20 cellular contexts compared by ENCODE assay signal in the genomic region with DNA sequence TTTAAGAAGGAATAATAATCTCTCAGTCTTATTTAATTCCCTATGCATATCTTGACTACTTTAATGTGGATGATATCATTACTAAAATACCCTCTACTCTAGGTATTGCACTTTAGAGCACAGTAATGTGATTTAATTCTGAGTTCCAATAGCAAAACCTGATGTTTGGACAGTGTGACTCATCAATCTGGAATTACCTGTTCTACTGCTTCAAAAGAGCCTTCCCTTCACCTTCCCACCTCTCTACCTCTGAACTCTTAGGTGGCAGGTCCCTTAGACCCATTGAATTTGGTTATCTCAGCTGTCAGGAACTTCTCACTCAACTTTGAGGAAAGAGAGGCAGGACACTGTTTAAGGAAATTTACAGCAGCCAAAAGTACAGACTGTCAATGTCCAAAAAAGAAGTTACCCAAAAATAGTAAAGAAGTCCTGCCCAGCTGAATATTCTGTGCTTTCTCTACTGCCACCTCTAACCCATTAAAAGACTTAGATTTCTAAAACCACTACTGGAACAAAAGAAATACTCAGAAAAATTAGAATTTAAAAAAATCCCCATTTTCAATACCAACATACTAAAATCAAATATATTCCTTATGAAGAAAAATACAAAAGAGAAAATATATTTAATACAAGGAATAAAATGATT.
DNase-seq lines count a peak whose midpoint lies in the region; ATAC-seq, FAIRE-seq and TF ChIP-seq lines count a peak whose summit lies in the region.
"Had no signal": no experiment of that assay in that cellular context is flagged by ENCODE, and none has a peak within 500 bp of the region (broad histone marks: within the 10 kb centered on the region; RNA-seq: fewer than 3 reads in every experiment).

No MANE protein-coding gene starts in this region.

- H3K4me1 Mint-ChIP-seq in HFFc6 (ENCODE audit: low read depth) (no peaks in the 10 kb centered on the region), chondrocyte (ENCODE audit: low read depth) (no peaks in the 10 kb centered on the region)

- no peaks in the 10 kb centered on the region for H3K36me3 Mint-ChIP-seq in HFFc6 (ENCODE audit: low read depth)
- no peaks in the 10 kb centered on the region for H3K36me3 Mint-ChIP-seq in chondrocyte (ENCODE audit: low read depth)
- H3K36me3 Mint-ChIP-seq: CD8-positive, alpha-beta T cell had no signal

- H3K27me3 ChIP-seq in pancreas, result no peaks in the 10 kb centered on the region
- H3K27me3 ChIP-seq: right lobe of liver, tibial nerve had no signal

- no peaks in the 10 kb centered on the region for H3K9me3 ChIP-seq in pancreas
- H3K9me3 ChIP-seq: right lobe of liver, tibial nerve had no signal

- no peak for FAIRE-seq in pancreas (lab: Jason Lieb, UNC)
- FAIRE-seq: astrocyte, colon had no signal

- no peaks in the 10 kb centered on the region for H3K9me3 Mint-ChIP-seq in HFFc6
- no peaks in the 10 kb centered on the region for H3K9me3 Mint-ChIP-seq in chondrocyte (ENCODE audit: low read depth)
- H3K9me3 Mint-ChIP-seq: CD8-positive, alpha-beta T cell had no signal

- no peaks in the 10 kb centered on the region for H3K36me3 ChIP-seq in pancreas
- H3K36me3 ChIP-seq: right lobe of liver, tibial nerve had no signal

- H3K4me1 ChIP-seq in pancreas, result peaks cover 0 to 4% (median 3%) of the 10 kb centered on the region in 3 donors
- H3K4me1 ChIP-seq: right lobe of liver had no signal

- intact Hi-C loops in pancreas (cut with DNase I), result no loop called here

- H3K4me3 ChIP-seq in pancreas, result no peak overlapping the region
- H3K4me3 ChIP-seq: right lobe of liver, tibial nerve had no signal

- no peak overlapping the region for H3K27ac Mint-ChIP-seq in HFFc6
- no peak overlapping the region for H3K27ac Mint-ChIP-seq in chondrocyte (ENCODE audit: unreplicated experiment)
- H3K27ac Mint-ChIP-seq: CD8-positive, alpha-beta T cell had no signal

- H3K27me3 Mint-ChIP-seq in HFFc6 (ENCODE audit: insufficient read depth) (no peaks in the 10 kb centered on the region; the same call in 1 of the 2 replicates), chondrocyte (ENCODE audit: low read depth) (peaks cover 4% of the 10 kb centered on the region)

- DNase-seq in ELF-1 (ENCODE audit: low read depth, low spot score), result peak; percentile 8
- peak; percentile 47 for DNase-seq in NCI-H748 (lab: John Stamatoyannopoulos, UW; ENCODE audit: unreplicated experiment)
- DNase-seq in glomerular visceral epithelial cell (ENCODE audit: extremely low spot score), result peak; percentile 6
- peak in 1 of 6 donors; percentile 15 for DNase-seq in pancreas
- no peak for DNase-seq in HFFc6
- DNase-seq in activated CD4-positive, alpha-beta T cell treated with anti-CD3 and anti-CD28 coated beads, Interleukin-2, amount 50 U/mL, for 48 hours, result no peak
- DNase-seq in chondrocyte (ENCODE audit: low spot score), result no peak
- DNase-seq: activated naive CD4-positive, alpha-beta T cell treated with anti-CD3 and anti-CD28 coated beads, Interleukin-2, amount 50 U/mL, for 16 hours; CD8-positive, alpha-beta T cell; HCEC 1CT; KG1; left ventricle myocardium superior; NCI-H1105 treated with DMSO at 0.1 percent for 48 hours; NCI-H2171; right lobe of liver; stimulated activated naive CD8-positive, alpha-beta T cell treated with anti-CD3 and anti-CD28 coated beads, Interleukin-15, Interleukin-2, amounts not matched to agents 100 U/mL and 50 U/mL, for 24 hours had no signal

- ATAC-seq in pancreas (peak; percentile 80 to 95 (median 90)), GM18502 (IDR thresholded peaks at IDR 0.05; ENCODE audit: poor library complexity, unreplicated experiment) (no peak)
- ATAC-seq: CD8-positive, alpha-beta T cell; left ventricle myocardium superior; stimulated activated naive CD8-positive, alpha-beta T cell treated with anti-CD3 and anti-CD28 coated beads, Interleukin-15, Interleukin-2, amounts not matched to agents 100 U/mL and 50 U/mL, for 24 hours had no signal

- H3K4me3 Mint-ChIP-seq in HFFc6 (no peak overlapping the region), chondrocyte (ENCODE audit: unreplicated experiment) (no peak overlapping the region)
- H3K4me3 Mint-ChIP-seq: CD8-positive, alpha-beta T cell had no signal

- TF ChIP-seq CTCF in pancreas (IDR thresholded peaks at IDR 0.05) (no peak), HFFc6 (IDR thresholded peaks at IDR 0.05) (no peak), chondrocyte (IDR thresholded peaks at IDR 0.05) (no peak)

- peak overlapping the region in 1 of 4 donors; percentile 1 for H3K27ac ChIP-seq in pancreas
- H3K27ac ChIP-seq: right lobe of liver, tibial nerve had no signal

Comparison
In these comparisons a context has a peak if more than half of its experiments do, and no peak if none do; other contexts are left out.
1. DNase-seq: peak in ELF-1 (single experiment), NCI-H748 (single experiment) and glomerular visceral epithelial cell (single experiment); none in HFFc6 (single experiment), activated CD4-positive, alpha-beta T cell treated with anti-CD3 and anti-CD28 coated beads, Interleukin-2, amount 50 U/mL, for 48 hours (0 of 2) and chondrocyte (single experiment).